ENCODE assay signal across 22 cellular contexts in genomic region chr2:241811952-241812729, GRCh38. TPM values are rescaled to one million over a fixed set of nuclear protein-coding genes. Genes with fewer than 3 reads are reported as not detected.
DNase-seq lines count a peak whose midpoint lies in the region; TF ChIP-seq lines count a peak whose summit lies in the region.
"Had no signal": no experiment of that assay in that cellular context is flagged by ENCODE, and none has a peak within 500 bp of the region (broad histone marks: within the 10 kb centered on the region; RNA-seq: fewer than 3 reads in every experiment).

No MANE protein-coding gene starts in this region.

- intact Hi-C loops in posterior vena cava (cut with DNase I): no loop called here

- TF ChIP-seq CTCF in GM10266 (IDR thresholded peaks at IDR 0.05; ENCODE audit: control insufficient read depth, insufficient read depth, low read depth, missing control alignments): no peak

- DNase-seq in AG08396 (ENCODE audit: low spot score) (peak; percentile 14), GM10266 (ENCODE audit: extremely low spot score) (peak; percentile 22), ecto neural progenitor cell (ENCODE audit: low spot score) (peak; percentile 31), posterior vena cava (ENCODE audit: low spot score) (peak; percentile 50), OCI-M2 (lab: John Stamatoyannopoulos, UW; ENCODE audit: unreplicated experiment) (no peak), HCEC 1CT (no peak), superior temporal gyrus (ENCODE audit: extremely low spot score) (no peak)
- DNase-seq: activated CD4-positive, alpha-beta memory T cell treated with anti-CD3 and anti-CD28 coated beads, Interleukin-2, amount 10 ng/mL, durations not matched to agents 7 days and 5 days; activated naive CD4-positive, alpha-beta T cell treated with anti-CD3 and anti-CD28 coated beads, Interleukin-2, amount 10 ng/mL, durations not matched to agents 7 days and 5 days; kidney glomerular epithelial cell; NCI-H1092 treated with DMSO at 0.1 percent for 48 hours; NCI-H187 treated with DMSO at 0.1 percent for 48 hours; NCI-H2171 treated with DMSO at 0.1 percent for 48 hours; NCI-H510A; PC-3; stimulated activated CD4-positive, alpha-beta T cell treated with anti-CD3 and anti-CD28 coated beads, Interleukin-1b, Interleukin-23, amount 100 ng/mL, for 48 hours; stimulated activated naive CD4-positive, alpha-beta T cell treated with Interleukin-2 at 50 U/mL for 16 hours; testis had no signal

RNA-seq across cellular contexts. Expression of gene NEU4, which starts 3.1 kb away (rescaled TPM):
- under 1 TPM in 1 of 2 donors, not detected in 1; 0.38 TPM for total RNA-seq in posterior vena cava
- total RNA-seq: osteocyte, PC-3 had no signal

RNA-seq across cellular contexts. Expression of gene GAL3ST2, which starts 35.5 kb away (rescaled TPM):
- total RNA-seq in posterior vena cava: not detected
- total RNA-seq: lung microvascular endothelial cell, PC-3 had no signal

RNA-seq across cellular contexts. Expression of gene PDCD1, which starts 46.6 kb away (rescaled TPM):
- total RNA-seq in posterior vena cava: under 1 TPM in 1 of 2 donors, not detected in 1; 0.38 TPM
- total RNA-seq: cerebellum, lung microvascular endothelial cell, osteocyte, PC-3 had no signal

RNA-seq across cellular contexts. Expression of gene RTP5, which starts 57.4 kb away (rescaled TPM):
- total RNA-seq in posterior vena cava: under 1 TPM in 1 of 2 donors, not detected in 1; 0.10 TPM
- total RNA-seq: K562, lung microvascular endothelial cell, osteocyte, PC-3 had no signal

Comparison
In these comparisons a context has a peak if more than half of its experiments do, and no peak if none do; other contexts are left out.
1. DNase-seq: peak in AG08396 (single experiment), GM10266 (single experiment), ecto neural progenitor cell (single experiment) and posterior vena cava (single experiment); none in OCI-M2 (single experiment), HCEC 1CT (single experiment) and superior temporal gyrus (single experiment).